20 cellular contexts compared by ENCODE assay signal in the genomic region with DNA sequence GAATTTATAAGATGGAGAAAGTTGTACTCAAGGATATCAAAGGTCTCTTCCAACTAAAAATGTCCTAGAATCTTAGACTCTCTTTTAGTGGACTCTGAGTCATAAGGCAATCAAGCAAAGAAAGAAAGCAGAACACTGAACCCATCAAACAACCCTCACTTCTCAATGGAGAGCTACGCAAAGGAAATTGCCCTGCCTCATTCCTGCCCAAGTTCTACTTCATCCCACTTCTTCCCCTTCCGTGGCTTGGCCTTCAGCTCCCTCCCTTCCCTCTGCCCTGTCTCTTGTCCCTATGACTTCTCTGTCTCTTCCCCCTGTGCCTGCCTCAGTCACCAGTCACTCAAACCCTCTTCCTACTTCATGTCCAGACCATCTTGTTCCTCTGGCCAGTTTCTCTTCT. TPM values are rescaled to one million over a fixed set of nuclear protein-coding genes. Genes with fewer than 3 reads are reported as not detected.
DNase-seq lines count a peak whose midpoint lies in the region; ATAC-seq, FAIRE-seq and TF ChIP-seq lines count a peak whose summit lies in the region.
"Had no signal": no experiment of that assay in that cellular context is flagged by ENCODE, and none has a peak within 500 bp of the region (broad histone marks: within the 10 kb centered on the region; RNA-seq: fewer than 3 reads in every experiment).

No MANE protein-coding gene starts in this region.

- intact Hi-C loops in right lobe of liver (cut with DNase I) (loop anchor here in 1 of 2 donors (10.0 kb wide), 1 partner anchor 158 kb away; no protein-coding TSS in a partner anchor), HepG2 (cut with micrococcal nuclease; ENCODE audit: unreplicated experiment) (no loop called here), K562 (cut with micrococcal nuclease) (no loop called here), left lung (cut with DNase I) (no loop called here), upper lobe of right lung (cut with DNase I) (no loop called here)

- H3K9me3 ChIP-seq in right lobe of liver (no peaks in the 10 kb centered on the region), HepG2 (ENCODE audit: low read length) (no peaks in the 10 kb centered on the region), K562 (replicated peaks; ENCODE audit: control insufficient read depth, insufficient read depth, low read depth, low read length) (no peaks in the 10 kb centered on the region), left lung (no peaks in the 10 kb centered on the region), upper lobe of right lung (no peaks in the 10 kb centered on the region)
- H3K9me3 ChIP-seq: HAP-1 had no signal

- no peak for FAIRE-seq in HepG2 (lab: Jason Lieb, UNC)
- FAIRE-seq in K562 (lab: Jason Lieb, UNC), result peak; percentile 6
- FAIRE-seq: D721Med, G401.6, GM12891 had no signal

- peak in 3 of 4 donors; percentile 30 to 49 (median 47) for ATAC-seq in right lobe of liver
- ATAC-seq in HepG2, result no peak
- no peak for ATAC-seq in K562
- peak; percentile 61 for ATAC-seq in left lung
- ATAC-seq in upper lobe of right lung, result peak; percentile 79
- no peak for ATAC-seq in GM18873 (IDR thresholded peaks at IDR 0.05; ENCODE audit: low FRiP score, unreplicated experiment)
- ATAC-seq: CD8-positive, alpha-beta T cell had no signal

- no peaks in the 10 kb centered on the region for H4K20me1 ChIP-seq in HepG2 (ENCODE audit: insufficient read depth, low read length)
- no peaks in the 10 kb centered on the region for H4K20me1 ChIP-seq in K562 (replicated peaks; ENCODE audit: control insufficient read depth, insufficient read depth, low read length)

- H3K36me3 ChIP-seq in right lobe of liver, result no peaks in the 10 kb centered on the region
- H3K36me3 ChIP-seq in HepG2 (replicated peaks in 1 of 2; ENCODE audit: control insufficient read depth in 1 of 2, insufficient read depth in 2 of 2, low read length in 2 of 2), result no peaks in the 10 kb centered on the region
- no peaks in the 10 kb centered on the region for H3K36me3 ChIP-seq in K562 (ENCODE audit: control insufficient read depth, insufficient read depth, low read length)
- H3K36me3 ChIP-seq in left lung, result no peaks in the 10 kb centered on the region
- no peaks in the 10 kb centered on the region for H3K36me3 ChIP-seq in upper lobe of right lung
- H3K36me3 ChIP-seq: HAP-1 had no signal

- no peaks in the 10 kb centered on the region for H3K27me3 ChIP-seq in right lobe of liver
- H3K27me3 ChIP-seq in HepG2 (ENCODE audit: control insufficient read depth in 1 of 2, insufficient read depth in 2 of 2, low read length in 2 of 2), result 0 out of 5 replicates have a peak, but pooled peaks cover 0 to 3% of the 10 kb centered on the region in 2 experiments
- H3K27me3 ChIP-seq in K562 (ENCODE audit: control insufficient read depth in 2 of 2, insufficient read depth in 2 of 2, low read length in 2 of 2), result peaks cover 11 to 22% of the 10 kb centered on the region in 2 experiments
- H3K27me3 ChIP-seq in left lung, result no peaks in the 10 kb centered on the region
- H3K27me3 ChIP-seq in upper lobe of right lung, result no peaks in the 10 kb centered on the region

- BruUV-seq in HepG2 (replicated peaks; lab: Mats Ljungman, UMichigan), result no TSS peak
- BruUV-seq in K562 (replicated peaks; lab: Mats Ljungman, UMichigan), result no TSS peak

- H3K9ac ChIP-seq in HepG2 (ENCODE audit: insufficient read depth, low read depth, low read length) (no peak overlapping the region), K562 (ENCODE audit: insufficient read depth in 1 of 2, low read depth in 2 of 2, low read length in 2 of 2) (no peak overlapping the region)

- H3K4me2 ChIP-seq in HepG2 (ENCODE audit: low read depth, low read length) (no peak overlapping the region), K562 (ENCODE audit: insufficient read depth, low read length) (no peak overlapping the region)

- no peak for TF ChIP-seq EP300 in HepG2 (IDR thresholded peaks at IDR 0.05; ENCODE audit: low read depth in 2 of 2, low read length in 2 of 2)
- TF ChIP-seq EP300 in HepG2 (CRISPR knock-in tag; IDR thresholded peaks at IDR 0.05; ENCODE audit: borderline replicate concordance), result no peak
- no peak for TF ChIP-seq EP300 in K562 (IDR thresholded peaks at IDR 0.05; ENCODE audit: low read length)

- POLR2A ChIA-PET in HepG2 (lab: Yijun Ruan, JAX) (no interaction called here), K562 (lab: Yijun Ruan, JAX) (interaction anchor here (0.5 to 0.6 kb wide), 2 partner anchors 10 to 74 kb away, joined by 3 read pairs; no protein-coding TSS in a partner anchor)

- 55% methylated on average over 2 of the region's 2 CpGs for WGBS in right lobe of liver (ENCODE audit: insufficient coverage, low coverage, low lambda C conversion rate, missing lambda C conversion rate)
- WGBS in HepG2 (ENCODE audit: low lambda C conversion rate), result 52% methylated on average over 2 of the region's 2 CpGs
- WGBS in K562 (ENCODE audit: insufficient coverage, low coverage, missing lambda C conversion rate), result 0% methylated on average over 2 of the region's 2 CpGs

- TF ChIP-seq CTCF in right lobe of liver (IDR thresholded peaks at IDR 0.05) (no peak), HepG2 (CRISPR knock-in tag; IDR thresholded peaks at IDR 0.05) (no peak), K562 (IDR thresholded peaks at IDR 0.05 in 2 of 3, conservative IDR thresholded peaks at IDR 0.05 in 1 of 3; ENCODE audit: insufficient read depth in 2 of 3, low read depth in 1 of 3, low read length in 3 of 3) (no peak), left lung (IDR thresholded peaks at IDR 0.05) (no peak), upper lobe of right lung (IDR thresholded peaks at IDR 0.05) (no peak)

- TF ChIP-seq RAD21 in HepG2 (CRISPR knock-in tag; IDR thresholded peaks at IDR 0.05) (no peak), K562 (CRISPR knock-in tag; conservative IDR thresholded peaks at IDR 0.05 in 1 of 2, IDR thresholded peaks at IDR 0.05 in 1 of 2) (no peak)

- no peaks in the 10 kb centered on the region for H3K9me1 ChIP-seq in K562 (ENCODE audit: control insufficient read depth, insufficient read depth, low read length)

- in situ Hi-C loops in HepG2 (cut with HindIII; ENCODE audit: extremely low pct_ligation_motif_present, low pct_unique_long_range_greater_than_20kb) (no loop called here), K562 (cut with MboI) (no loop called here)

- H2AFZ ChIP-seq in HepG2 (ENCODE audit: low read length) (no peak overlapping the region), K562 (ENCODE audit: low read depth, low read length) (no peak overlapping the region)

- CTCF ChIA-PET in HepG2 (lab: Yijun Ruan, JAX; ENCODE audit: low intra/inter-chr PET ratio, low total read pairs) (no interaction called here), K562 (lab: Yijun Ruan, JAX; ENCODE audit: low intra/inter-chr PET ratio) (interaction anchor here (0.6 kb wide), 1 partner anchor 29 kb away, joined by 3 read pairs; no protein-coding TSS in a partner anchor)

- no peak overlapping the region for H3K27ac ChIP-seq in right lobe of liver
- H3K27ac ChIP-seq in HepG2 (ENCODE audit: extremely low read length, insufficient read depth, low read length), result no peak overlapping the region
- no peak overlapping the region for H3K27ac ChIP-seq in K562 (ENCODE audit: extremely low read depth, low read depth, low read length)
- H3K27ac ChIP-seq in left lung, result no peak overlapping the region
- H3K27ac ChIP-seq in upper lobe of right lung, result no peak overlapping the region

- no peak for TF ChIP-seq POLR2A in right lobe of liver (IDR thresholded peaks at IDR 0.05)
- no peak for TF ChIP-seq POLR2A in HepG2 (IDR thresholded peaks at IDR 0.05; ENCODE audit: insufficient read depth in 1 of 2, low read depth in 2 of 2, low read length in 2 of 2)
- no peak for TF ChIP-seq POLR2A in K562 (conservative IDR thresholded peaks at IDR 0.05)

- H3K79me2 ChIP-seq in HepG2 (ENCODE audit: insufficient read depth, low read length) (no peaks in the 10 kb centered on the region), K562 (ENCODE audit: control insufficient read depth, insufficient read depth, low read length) (no peaks in the 10 kb centered on the region)

- H3K4me3 ChIP-seq in right lobe of liver (no peak overlapping the region), HepG2 (replicated peaks in 1 of 3; ENCODE audit: insufficient read depth in 1 of 3, low read depth in 2 of 3, low read length in 3 of 3) (no peak overlapping the region), K562 (no peak overlapping the region), left lung (no peak overlapping the region), upper lobe of right lung (no peak overlapping the region)
- H3K4me3 ChIP-seq: HAP-1 had no signal

- DNase-seq in right lobe of liver (peak in 1 of 3 donors; percentile 21), HepG2 (ENCODE audit: low spot score) (no peak), K562 (ENCODE audit: extremely low read depth in 1 of 4, low spot score in 3 of 4) (no peak), left lung (no peak), upper lobe of right lung (no peak), SIG-M5 (lab: John Stamatoyannopoulos, UW) (no peak), UCSD-AML1 (lab: John Stamatoyannopoulos, UW; ENCODE audit: unreplicated experiment) (no peak)
- DNase-seq: ACHN, C1 segment of cervical spinal cord, COR-L47, DMS153, DMS79 treated with DMSO at 0.1 percent for 48 hours, EL, GOT3 had no signal

- H3K4me1 ChIP-seq in right lobe of liver (no peaks in the 10 kb centered on the region), HepG2 (ENCODE audit: insufficient read depth, low read length) (no peaks in the 10 kb centered on the region), K562 (replicated peaks in 1 of 2; ENCODE audit: control insufficient read depth in 2 of 2, insufficient read depth in 2 of 2, low read length in 2 of 2) (no peaks in the 10 kb centered on the region), left lung (no peaks in the 10 kb centered on the region), upper lobe of right lung (no peaks in the 10 kb centered on the region)
- H3K4me1 ChIP-seq: HAP-1 had no signal

RNA-seq across cellular contexts. Expression of a gene that starts 58.5 kb away (rescaled TPM):
- 1 to 10 TPM in 2 of 6 experiments, under 1 TPM in 4; 0.35 to 1.4 (median 0.45) TPM for total RNA-seq in right lobe of liver
- 5.4 TPM in 2 replicates for total RNA-seq in HepG2 (2016; rRNA removed; fragmentation: Illumina TruSeq; extraction: Trizol)
- 4.3 and 5.4 TPM in 2 replicates for total RNA-seq in HepG2 (2016; cell fraction: cytosol; rRNA removed; fragmentation: Illumina TruSeq; extraction: Trizol; ENCODE audit: low read depth)
- total RNA-seq in HepG2 (2016; cell fraction: insoluble cytoplasmic fraction; rRNA removed; fragmentation: Illumina TruSeq; extraction: Trizol), result 4.6 and 5.5 TPM in 2 replicates
- 7.8 and 9.0 TPM in 2 replicates for total RNA-seq in HepG2 (2016; cell fraction: membrane; rRNA removed; fragmentation: Illumina TruSeq; extraction: Trizol)
- total RNA-seq in HepG2 (2016; cell fraction: nucleus; rRNA removed; fragmentation: Illumina TruSeq; extraction: Trizol), result 3.8 and 4.7 TPM in 2 replicates
- polyA plus RNA-seq in HepG2 (2011; rRNA removed), result 2.1 and 3.4 TPM in 2 replicates
- polyA plus RNA-seq in HepG2 (2011; cell fraction: cytosol; rRNA removed), result 1.6 and 1.8 TPM in 2 replicates
- polyA plus RNA-seq in HepG2 (2011; cell fraction: nucleus; rRNA removed), result 7.7 and 9.6 TPM in 2 replicates
- 2.2 and 3.0 TPM in 2 replicates for polyA plus RNA-seq in HepG2 (2012)
- 6.0 TPM in 2 replicates for polyA plus RNA-seq in HepG2 (2016; cell fraction: cytosol; fragmentation: Illumina TruSeq; extraction: Trizol; ENCODE audit: low read depth)
- polyA plus RNA-seq in HepG2 (2016; cell fraction: insoluble cytoplasmic fraction; fragmentation: Illumina TruSeq; extraction: Trizol; ENCODE audit: low read depth), result 3.3 and 3.7 TPM in 2 replicates
- 7.1 and 8.4 TPM in 2 replicates for polyA plus RNA-seq in HepG2 (2016; cell fraction: membrane; fragmentation: Illumina TruSeq; extraction: Trizol; ENCODE audit: low read depth)
- 5.6 and 5.8 TPM in 2 replicates for polyA plus RNA-seq in HepG2 (2016; cell fraction: nucleus; fragmentation: Illumina TruSeq; extraction: Trizol; ENCODE audit: insufficient read depth, low read depth)
- polyA minus RNA-seq in HepG2 (2011; rRNA and poly(A)+ RNA removed; ENCODE audit: low replicate concordance), result 1.1 and 3.7 TPM in 2 replicates
- 1.5 and 1.9 TPM in 2 replicates for polyA minus RNA-seq in HepG2 (2011; cell fraction: cytosol; rRNA and poly(A)+ RNA removed)
- 2.4 and 3.1 TPM in 2 replicates for polyA minus RNA-seq in HepG2 (2011; cell fraction: nucleus; rRNA and poly(A)+ RNA removed)
- 0.76 and 1.4 TPM in 2 replicates for total RNA-seq in K562 (2011; cell fraction: chromatin; rRNA removed; ENCODE audit: low replicate concordance)
- total RNA-seq in K562 (2011; cell fraction: nucleolus; rRNA removed), result 0.66 and 0.67 TPM in 2 replicates
- total RNA-seq in K562 (2011; cell fraction: nucleoplasm; rRNA removed), result 0.73 and 0.76 TPM in 2 replicates
- total RNA-seq in K562 (2014; rRNA removed), result 0.59 and 0.82 TPM in 2 replicates
- 0.69 and 0.77 TPM in 2 replicates for total RNA-seq in K562 (2014; rRNA removed; fragmentation: Illumina TruSeq; extraction: Trizol)
- 0.38 and 0.47 TPM in 2 replicates for total RNA-seq in K562 (2015; rRNA removed; fragmentation: Illumina TruSeq; extraction: Trizol)
- total RNA-seq in K562 (2021), result 1.2 and 1.3 TPM in 2 replicates
- 0.78 and 1.2 TPM in 2 replicates for polyA plus RNA-seq in K562 (2011; rRNA removed)
- polyA plus RNA-seq in K562 (2011; cell fraction: cytosol; rRNA removed), result 0.97 and 1.3 TPM in 2 replicates
- 1.9 and 2.7 TPM in 2 replicates for polyA plus RNA-seq in K562 (2011; cell fraction: nucleus; rRNA removed)
- polyA plus RNA-seq in K562 (2012), result 0.66 and 1.9 TPM in 2 replicates
- polyA plus RNA-seq in K562 (2014; fragmentation: Illumina TruSeq; extraction: Trizol), result 0.71 and 0.75 TPM in 2 replicates
- under 1 TPM; 0.06 to 0.15 TPM for polyA plus RNA-seq in K562 (2014; fragmentation: Nextera tagmentation; extraction: Ambion mirVana)
- 0.43 and 0.45 TPM in 2 replicates for polyA plus RNA-seq in K562 (2014; rRNA removed)
- polyA minus RNA-seq in K562 (2011; rRNA and poly(A)+ RNA removed), result 1.2 and 1.3 TPM in 2 replicates
- 0.73 and 1.1 TPM in 2 replicates for polyA minus RNA-seq in K562 (2011; cell fraction: cytosol; rRNA and poly(A)+ RNA removed)
- 0.40 and 0.56 TPM in 2 replicates for polyA minus RNA-seq in K562 (2011; cell fraction: nucleus; rRNA and poly(A)+ RNA removed)
- total RNA-seq in left lung, result 1 to 10 TPM; 4.4 to 5.0 TPM
- total RNA-seq in upper lobe of right lung, result 4.7 TPM

Comparison
In these comparisons a context has a peak if more than half of its experiments do, and no peak if none do; other contexts are left out.
1. ATAC-seq: peak in right lobe of liver (3 of 4), left lung (single experiment) and upper lobe of right lung (single experiment); none in HepG2 (single experiment), K562 (single experiment) and GM18873 (single experiment).